ENCODE assay signal across 14 cellular contexts in genomic region chr2:10267551-10268465, GRCh38. TPM values are rescaled to one million over a fixed set of nuclear protein-coding genes. Genes with fewer than 3 reads are reported as not detected.
DNase-seq lines count a peak whose midpoint lies in the region; ATAC-seq, FAIRE-seq and TF ChIP-seq lines count a peak whose summit lies in the region.
"Had no signal": no experiment of that assay in that cellular context is flagged by ENCODE, and none has a peak within 500 bp of the region (broad histone marks: within the 10 kb centered on the region; RNA-seq: fewer than 3 reads in every experiment).

No MANE protein-coding gene starts in this region.

- ATAC-seq in HepG2 (peak; percentile 49), GM21528 (IDR thresholded peaks at IDR 0.05; ENCODE audit: low FRiP score, unreplicated experiment) (no peak)
- ATAC-seq: natural killer cell had no signal

- H3K4me3 ChIP-seq in HepG2 (replicated peaks in 1 of 3; ENCODE audit: insufficient read depth in 1 of 3, low read depth in 2 of 3, low read length in 3 of 3) (no peak overlapping the region; a peak in 1 of 6 replicates), tibial artery (no peak overlapping the region), A673 (ENCODE audit: low read depth, low read length, poor library complexity, severe bottlenecking) (no peak overlapping the region)
- H3K4me3 ChIP-seq: skin epidermis, suprapubic skin had no signal

- TF ChIP-seq POLR2A in HepG2 (IDR thresholded peaks at IDR 0.05; ENCODE audit: insufficient read depth in 1 of 2, low read depth in 2 of 2, low read length in 2 of 2) = no peak

- H3K9me3 ChIP-seq in HepG2 (ENCODE audit: low read length) = no peaks in the 10 kb centered on the region
- H3K9me3 ChIP-seq in tibial artery = no peaks in the 10 kb centered on the region
- no peaks in the 10 kb centered on the region for H3K9me3 ChIP-seq in A673 (ENCODE audit: low read depth, low read length, poor library complexity, severe bottlenecking)
- H3K9me3 ChIP-seq: Caco-2, suprapubic skin had no signal

- H3K4me1 ChIP-seq in HepG2 (ENCODE audit: insufficient read depth, low read length) = peaks cover 63% of the 10 kb centered on the region
- H3K4me1 ChIP-seq in tibial artery = peaks cover 0 to 24% (median 3%) of the 10 kb centered on the region in 4 donors
- no peaks in the 10 kb centered on the region for H3K4me1 ChIP-seq in A673 (ENCODE audit: insufficient read depth, low read length, poor library complexity, severe bottlenecking)

- H3K27me3 ChIP-seq in HepG2 (ENCODE audit: control insufficient read depth in 1 of 2, insufficient read depth in 2 of 2, low read length in 2 of 2) = peaks cover 10 to 60% of the 10 kb centered on the region in 2 experiments
- H3K27me3 ChIP-seq in tibial artery = no peaks in the 10 kb centered on the region
- H3K27me3 ChIP-seq in A673 (replicated peaks; ENCODE audit: insufficient read depth, low read depth, low read length, poor library complexity) = no peaks in the 10 kb centered on the region
- H3K27me3 ChIP-seq: suprapubic skin had no signal

- no peak overlapping the region for H3K27ac ChIP-seq in HepG2 (ENCODE audit: extremely low read length, insufficient read depth, low read length)
- H3K27ac ChIP-seq in tibial artery = no peak overlapping the region
- no peak overlapping the region for H3K27ac ChIP-seq in A673 (ENCODE audit: low read depth, low read length, poor library complexity, severe bottlenecking)
- H3K27ac ChIP-seq: skin epidermis, suprapubic skin had no signal

- H2AFZ ChIP-seq in HepG2 (ENCODE audit: low read length) = no peak overlapping the region

- H3K27ac Mint-ChIP-seq in chondrocyte (ENCODE audit: unreplicated experiment) = no peak overlapping the region
- H3K27ac Mint-ChIP-seq: natural killer cell had no signal

- no peak overlapping the region for H3K4me3 Mint-ChIP-seq in chondrocyte (ENCODE audit: unreplicated experiment)
- H3K4me3 Mint-ChIP-seq: natural killer cell had no signal

- H3K4me2 ChIP-seq in HepG2 (ENCODE audit: low read depth, low read length) = peak overlapping the region; percentile 12; the same call in 1 of the 2 replicates

- no peaks in the 10 kb centered on the region for H3K36me3 ChIP-seq in HepG2 (replicated peaks in 1 of 2; ENCODE audit: control insufficient read depth in 1 of 2, insufficient read depth in 2 of 2, low read length in 2 of 2)
- H3K36me3 ChIP-seq in tibial artery = no peaks in the 10 kb centered on the region
- H3K36me3 ChIP-seq in A673 (ENCODE audit: insufficient read depth, low read length, poor library complexity, severe bottlenecking) = no peaks in the 10 kb centered on the region
- H3K36me3 ChIP-seq: suprapubic skin had no signal

- peaks cover 17% of the 10 kb centered on the region for H3K4me1 Mint-ChIP-seq in chondrocyte (ENCODE audit: low read depth)
- H3K4me1 Mint-ChIP-seq: natural killer cell had no signal

- FAIRE-seq in HepG2 (lab: Jason Lieb, UNC) = no peak
- FAIRE-seq: A204.1 had no signal

- H3K27me3 Mint-ChIP-seq in chondrocyte (ENCODE audit: low read depth) = no peaks in the 10 kb centered on the region

- in situ Hi-C loops in HepG2 (cut with HindIII; ENCODE audit: extremely low pct_ligation_motif_present, low pct_unique_long_range_greater_than_20kb) = no loop called here

- DNase-seq in DMS53 (lab: John Stamatoyannopoulos, UW) (peak; percentile 14), DMS53 treated with DMSO at 0.1 percent for 48 hours (lab: John Stamatoyannopoulos, UW; ENCODE audit: unreplicated experiment) (no peak), chondrocyte (ENCODE audit: low spot score) (peak; percentile 82), HepG2 (ENCODE audit: low spot score) (peak; percentile 38), tibial artery (peak; percentile 15 to 56), A673 (ENCODE audit: low spot score) (no peak), HEK293T (ENCODE audit: extremely low spot score) (no peak)
- DNase-seq: natural killer cell, NCI-H446 had no signal

- no peaks in the 10 kb centered on the region for H3K79me2 ChIP-seq in HepG2 (ENCODE audit: insufficient read depth, low read length)

- no peak overlapping the region for H3K9ac ChIP-seq in HepG2 (ENCODE audit: insufficient read depth, low read depth, low read length)

- TF ChIP-seq CTCF in chondrocyte (IDR thresholded peaks at IDR 0.05) (no peak), HepG2 (CRISPR knock-in tag; IDR thresholded peaks at IDR 0.05) (peak; percentile 71), tibial artery (IDR thresholded peaks at IDR 0.05) (no peak), A673 (conservative IDR thresholded peaks at IDR 0.05; ENCODE audit: low read depth, low read length) (no peak)

- no peaks in the 10 kb centered on the region for H3K36me3 Mint-ChIP-seq in chondrocyte (ENCODE audit: low read depth)
- H3K36me3 Mint-ChIP-seq: natural killer cell had no signal

- TF ChIP-seq EP300 in HepG2 (IDR thresholded peaks at IDR 0.05; ENCODE audit: low read depth in 2 of 2, low read length in 2 of 2) (no peak), HepG2 (CRISPR knock-in tag; IDR thresholded peaks at IDR 0.05; ENCODE audit: borderline replicate concordance) (no peak)

- TF ChIP-seq RAD21 in HepG2 (CRISPR knock-in tag; IDR thresholded peaks at IDR 0.05) = peak; percentile 55

- intact Hi-C loops in HepG2 (cut with micrococcal nuclease; ENCODE audit: unreplicated experiment) (no loop called here), tibial artery (cut with DNase I; ENCODE audit: low total_unique reads) (no loop called here), A673 (cut with micrococcal nuclease; ENCODE audit: unreplicated experiment) (no loop called here)

- 51% methylated on average over 25 of the region's 34 CpGs for WGBS in HepG2 (ENCODE audit: low lambda C conversion rate)

- H4K20me1 ChIP-seq in HepG2 (ENCODE audit: insufficient read depth, low read length) = no peaks in the 10 kb centered on the region

- no peaks in the 10 kb centered on the region for H3K9me3 Mint-ChIP-seq in chondrocyte (ENCODE audit: low read depth)
- H3K9me3 Mint-ChIP-seq: natural killer cell had no signal

- no TSS peak for BruUV-seq in HepG2 (replicated peaks; lab: Mats Ljungman, UMichigan)
- BruUV-seq in A673 (replicated peaks; lab: Mats Ljungman, UMichigan) = no TSS peak

- POLR2A ChIA-PET in HepG2 (lab: Yijun Ruan, JAX) (no interaction called here), A673 (lab: Charles Lee; ENCODE audit: low non-redundant PET) (no interaction called here), HEK293T (lab: Yijun Ruan, JAX) (no interaction called here)

- CTCF ChIA-PET in HepG2 (lab: Yijun Ruan, JAX; ENCODE audit: low intra/inter-chr PET ratio, low total read pairs) (interaction anchor here (0.7 to 0.8 kb wide), 2 partner anchors 141 to 167 kb away, joined by 3 read pairs; no protein-coding TSS in a partner anchor), A673 (lab: Charles Lee) (interaction anchor here (0.6 kb wide), 1 partner anchor 107 kb away, joined by 3 read pairs; no protein-coding TSS in a partner anchor), HEK293T (lab: Yijun Ruan, JAX) (interaction anchor here (1.4 kb wide), 1 partner anchor 167 kb away, joined by 3 read pairs; no protein-coding TSS in a partner anchor)

TF ChIP-seq in HepG2, 621 proteins besides CTCF, POLR2A, EP300 and RAD21 (continues in another document):
- 0 out of 2 replicates have a peak, but pooled peaks have one; percentile 22 for TF ChIP-seq ARNTL (CRISPR knock-in tag; IDR thresholded peaks at IDR 0.05)

TF ChIP-seq in HEK293T, 16 proteins besides CTCF, POLR2A, EP300 and RAD21:
- no peak for TF ChIP-seq NFRKB (IDR thresholded peaks at IDR 0.05)
- no peak for TF ChIP-seq CTBP1 (IDR thresholded peaks at IDR 0.05; ENCODE audit: borderline replicate concordance)
- TF ChIP-seq HDGF (IDR thresholded peaks at IDR 0.05; ENCODE audit: borderline replicate concordance) = no peak
- no peak for TF ChIP-seq TARDBP (IDR thresholded peaks at IDR 0.05)
- TF ChIP-seq SP1 (IDR thresholded peaks at IDR 0.05) = no peak
- TF ChIP-seq SUZ12 (IDR thresholded peaks at IDR 0.05) = no peak
- no peak for TF ChIP-seq LEF1 (IDR thresholded peaks at IDR 0.05; ENCODE audit: borderline replicate concordance)

RNA-seq across cellular contexts. Expression of gene HPCAL1, which starts 34.9 kb away (rescaled TPM):
- total RNA-seq in chondrocyte (18.7 to 44.0 TPM (median 19.3 TPM) in 3 replicates), HepG2 (2016; rRNA removed; fragmentation: Illumina TruSeq; extraction: Trizol) (23.3 and 29.9 TPM in 2 replicates), A673 (2021) (9.7 and 10.6 TPM in 2 replicates)
- total RNA-seq in HepG2 (2016; cell fraction: cytosol; rRNA removed; fragmentation: Illumina TruSeq; extraction: Trizol; ENCODE audit: low read depth) = 43.0 and 51.2 TPM in 2 replicates
- 21.4 and 28.1 TPM in 2 replicates for total RNA-seq in HepG2 (2016; cell fraction: insoluble cytoplasmic fraction; rRNA removed; fragmentation: Illumina TruSeq; extraction: Trizol)
- total RNA-seq in HepG2 (2016; cell fraction: membrane; rRNA removed; fragmentation: Illumina TruSeq; extraction: Trizol) = 50.7 and 67.7 TPM in 2 replicates
- total RNA-seq in HepG2 (2016; cell fraction: nucleus; rRNA removed; fragmentation: Illumina TruSeq; extraction: Trizol) = 12.9 and 16.1 TPM in 2 replicates
- polyA plus RNA-seq in HepG2 (2011; rRNA removed) = 29.5 and 38.6 TPM in 2 replicates
- 29.8 and 35.9 TPM in 2 replicates for polyA plus RNA-seq in HepG2 (2011; cell fraction: cytosol; rRNA removed)
- 54.3 and 60.0 TPM in 2 replicates for polyA plus RNA-seq in HepG2 (2011; cell fraction: nucleus; rRNA removed)
- polyA plus RNA-seq in HepG2 (2012) = 46.0 and 46.8 TPM in 2 replicates
- polyA plus RNA-seq in HepG2 (2016; cell fraction: cytosol; fragmentation: Illumina TruSeq; extraction: Trizol; ENCODE audit: low read depth) = 37.1 and 47.1 TPM in 2 replicates
- polyA plus RNA-seq in HepG2 (2016; cell fraction: insoluble cytoplasmic fraction; fragmentation: Illumina TruSeq; extraction: Trizol; ENCODE audit: low read depth) = 24.6 and 35.5 TPM in 2 replicates
- polyA plus RNA-seq in HepG2 (2016; cell fraction: membrane; fragmentation: Illumina TruSeq; extraction: Trizol; ENCODE audit: low read depth) = 54.6 and 65.1 TPM in 2 replicates
- 30.3 and 35.7 TPM in 2 replicates for polyA plus RNA-seq in HepG2 (2016; cell fraction: nucleus; fragmentation: Illumina TruSeq; extraction: Trizol; ENCODE audit: insufficient read depth, low read depth)
- 26.5 and 27.7 TPM in 2 replicates for polyA minus RNA-seq in HepG2 (2011; rRNA and poly(A)+ RNA removed; ENCODE audit: low replicate concordance)
- 19.4 and 20.4 TPM in 2 replicates for polyA minus RNA-seq in HepG2 (2011; cell fraction: cytosol; rRNA and poly(A)+ RNA removed)
- 12.6 and 15.5 TPM in 2 replicates for polyA minus RNA-seq in HepG2 (2011; cell fraction: nucleus; rRNA and poly(A)+ RNA removed)

Comparison
In these comparisons a context has a peak if more than half of its experiments do, and no peak if none do; other contexts are left out.
1. DNase-seq: peak in DMS53 (single experiment), chondrocyte (single experiment), HepG2 (single experiment) and tibial artery (2 of 2); none in DMS53 treated with DMSO at 0.1 percent for 48 hours (single experiment), A673 (single experiment) and HEK293T (single experiment).